In genomic region chr12:97194551-97194950, GRCh38 we compare ENCODE assay signal across 20 cellular contexts.
"Had no signal": no experiment of that assay in that cellular context is flagged by ENCODE, and none has a peak within 500 bp of the region (broad histone marks: within the 10 kb centered on the region; RNA-seq: fewer than 3 reads in every experiment).

No MANE protein-coding gene starts in this region.

- ATAC-seq: activated CD8-positive, alpha-beta memory T cell treated with anti-CD3 and anti-CD28 coated beads, Interleukin-2, amount 10 ng/mL, durations not matched to agents 7 days and 5 days; activated CD8-positive, alpha-beta T cell treated with anti-CD3 and anti-CD28 coated beads for 36 hours; left cardiac atrium; sciatic nerve; stimulated activated memory B cell treated with anti-CD40 and anti-IgM and Interleukin-4, amounts not matched to agents 10 μg/mL and 1 μg/mL and 100 μg/mL, for 72 hours had no signal

- H3K4me1 ChIP-seq: transverse colon, vagina had no signal

- H3K36me3 ChIP-seq: transverse colon, vagina, WERI-Rb-1 had no signal

- H3K27me3 ChIP-seq: transverse colon, vagina had no signal

- DNase-seq: activated CD4-positive, alpha-beta T cell treated with anti-CD3 and anti-CD28 coated beads, Interleukin-2, amount 10 ng/mL, durations not matched to agents 7 days and 5 days; activated CD4-positive, CD25-positive, alpha-beta regulatory T cell treated with anti-CD3 and anti-CD28 coated beads, Interleukin-2, amount 50 U/mL, for 72 hours; activated CD8-positive, alpha-beta memory T cell treated with anti-CD3 and anti-CD28 coated beads, Interleukin-2, amount 10 ng/mL, durations not matched to agents 7 days and 5 days; activated CD8-positive, alpha-beta T cell treated with anti-CD3 and anti-CD28 coated beads for 36 hours; activated effector memory CD4-positive, alpha-beta T cell treated with anti-CD3 and anti-CD28 coated beads, Interleukin-2, amount 50 U/mL, for 16 hours; activated naive CD4-positive, alpha-beta T cell treated with anti-CD3 and anti-CD28 coated beads, Interleukin-2, amount 10 ng/mL, durations not matched to agents 7 days and 5 days; activated T-cell treated with anti-CD3 and anti-CD28 coated beads for 4 hours; amygdala; foreskin fibroblast; immature natural killer cell; left cardiac atrium; naive B cell; posterior cingulate gyrus; small intestine; stimulated activated CD4-positive, alpha-beta T cell treated with anti-CD3 and anti-CD28 coated beads, Interleukin-15, amount 100 ng/mL, for 24 hours; transverse colon; WERI-Rb-1 had no signal

- H3K27ac ChIP-seq: transverse colon, vagina, WERI-Rb-1 had no signal

- H3K4me3 ChIP-seq: transverse colon, vagina had no signal
